In the genomic region with DNA sequence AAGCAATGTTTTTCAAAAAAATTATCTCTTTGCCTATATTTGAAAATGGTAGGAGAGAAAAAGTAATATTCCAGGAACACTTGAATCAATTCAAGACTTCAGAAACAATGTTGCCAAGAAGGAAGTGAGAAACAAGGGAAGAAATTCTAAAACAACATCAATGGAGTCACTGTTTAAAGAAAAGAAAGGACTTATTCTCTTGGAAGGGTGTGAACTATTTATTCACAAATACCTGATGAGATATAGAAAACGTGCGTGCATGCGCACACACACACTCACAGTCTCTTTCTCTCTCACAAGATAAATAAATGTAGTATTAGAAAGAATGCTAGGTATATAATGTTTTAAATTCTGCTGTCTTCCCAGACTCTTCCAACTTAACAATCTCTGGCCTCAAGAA, we compare ENCODE assay signal across 35 cellular contexts.
A peak's percentile ranks its signal among the peaks of the same experiment; 100 is the strongest.
DNase-seq lines count a peak whose midpoint lies in the region; ATAC-seq and TF ChIP-seq lines count a peak whose summit lies in the region.
"Had no signal": no experiment of that assay in that cellular context is flagged by ENCODE, and none has a peak within 500 bp of the region (broad histone marks: within the 10 kb centered on the region; RNA-seq: fewer than 3 reads in every experiment).

No MANE protein-coding gene starts in this region.

- no peak for TF ChIP-seq POLR2A in stomach (IDR thresholded peaks at IDR 0.05)

- H3K4me3 Mint-ChIP-seq in natural killer cell treated with Interleukin-12 subunit alpha and Interleukin-12 subunit beta and Interleukin-15 and Interleukin-18, amount 100 ng/mL, for 72 hours = peak overlapping the region; percentile 73
- H3K4me3 Mint-ChIP-seq in natural killer cell = no peak overlapping the region
- H3K4me3 Mint-ChIP-seq: activated naive CD8-positive, alpha-beta T cell treated with anti-CD3 and anti-CD28 coated beads, Interleukin-2, amount 10 ng/mL, durations not matched to agents 7 days and 5 days; memory B cell had no signal

- no peaks in the 10 kb centered on the region for H3K9me3 Mint-ChIP-seq in natural killer cell treated with Interleukin-12 subunit alpha and Interleukin-12 subunit beta and Interleukin-15 and Interleukin-18, amount 100 ng/mL, for 72 hours
- no peaks in the 10 kb centered on the region for H3K9me3 Mint-ChIP-seq in natural killer cell
- H3K9me3 Mint-ChIP-seq: activated naive CD8-positive, alpha-beta T cell treated with anti-CD3 and anti-CD28 coated beads, Interleukin-2, amount 10 ng/mL, durations not matched to agents 7 days and 5 days; memory B cell had no signal

- no peak for TF ChIP-seq CTCF in natural killer cell (IDR thresholded peaks at IDR 0.05)
- no peak for TF ChIP-seq CTCF in stomach (IDR thresholded peaks at IDR 0.05)

- peak overlapping the region; percentile 3 for H3K27ac ChIP-seq in epithelial cell of prostate
- peak overlapping the region in 4 of 5 donors; percentile 24 to 77 (median 54) for H3K27ac ChIP-seq in stomach
- H3K27ac ChIP-seq: ascending aorta; BLaER1 treated with 17β-estradiol and CSF1 and Interleukin-3, amounts not matched to agents 10 nM and 100 nM; cardiac muscle cell; colonic mucosa; left lung; right lobe of liver; suprapubic skin; upper lobe of right lung had no signal

- H3K27ac Mint-ChIP-seq in natural killer cell treated with Interleukin-12 subunit alpha and Interleukin-12 subunit beta and Interleukin-15 and Interleukin-18, amount 100 ng/mL, for 72 hours = peak overlapping the region; percentile 70 to 80
- H3K27ac Mint-ChIP-seq in natural killer cell = peak overlapping the region in 1 of 2 donors; percentile 52
- H3K27ac Mint-ChIP-seq: activated naive CD8-positive, alpha-beta T cell treated with anti-CD3 and anti-CD28 coated beads, Interleukin-2, amount 10 ng/mL, durations not matched to agents 7 days and 5 days; memory B cell; progenitor cell of endocrine pancreas had no signal

- no peak overlapping the region for H3K4me3 ChIP-seq in stomach
- H3K4me3 ChIP-seq: ascending aorta; BLaER1 treated with 17β-estradiol and CSF1 and Interleukin-3, amounts not matched to agents 10 nM and 100 nM; cardiac muscle cell; colonic mucosa; left lung; right lobe of liver; suprapubic skin; upper lobe of right lung had no signal

- 29 to 85% (median 54%) methylated on average over 3 of the region's 3 CpGs for WGBS in stomach, 5 donors

- intact Hi-C loops in natural killer cell (cut with micrococcal nuclease) (no loop called here), stomach (cut with DNase I; ENCODE audit: low total_unique reads) (no loop called here)

- H3K36me3 Mint-ChIP-seq in natural killer cell treated with Interleukin-12 subunit alpha and Interleukin-12 subunit beta and Interleukin-15 and Interleukin-18, amount 100 ng/mL, for 72 hours = peaks cover 25% of the 10 kb centered on the region
- no peaks in the 10 kb centered on the region for H3K36me3 Mint-ChIP-seq in natural killer cell

- no peaks in the 10 kb centered on the region for H3K9me3 ChIP-seq in stomach
- H3K9me3 ChIP-seq: ascending aorta, colonic mucosa, left lung, right lobe of liver, suprapubic skin, upper lobe of right lung had no signal

- in situ Hi-C loops in SK-MEL-5 (cut with HindIII; ENCODE audit: low pct_unique_long_range_greater_than_20kb, low sequenced_read_pairs) = no loop called here

- H3K36me3 ChIP-seq in stomach = no peaks in the 10 kb centered on the region
- H3K36me3 ChIP-seq: ascending aorta, cardiac muscle cell, colonic mucosa, left lung, right lobe of liver, suprapubic skin, upper lobe of right lung had no signal

- no peak for DNase-seq in natural killer cell treated with Interleukin-12 subunit alpha and Interleukin-12 subunit beta and Interleukin-15 and Interleukin-18, amount 100 ng/mL, for 72 hours (ENCODE audit: low spot score)
- no peak for DNase-seq in natural killer cell
- peak; percentile 81 for DNase-seq in SK-MEL-5 (ENCODE audit: low read depth, low spot score)
- no peak for DNase-seq in epithelial cell of prostate (ENCODE audit: low read depth, low spot score)
- DNase-seq in stomach = peak; percentile 42
- DNase-seq in ecto neural progenitor cell (ENCODE audit: low spot score) = no peak
- no peak for DNase-seq in stimulated activated CD8-positive, alpha-beta memory T cell treated with anti-CD3 and anti-CD28 coated beads, Interleukin-4, amount 100 ng/mL, for 48 hours
- DNase-seq: activated CD8-positive, alpha-beta memory T cell treated with anti-CD3 and anti-CD28 coated beads for 24 hours; activated naive CD8-positive, alpha-beta T cell treated with anti-CD3 and anti-CD28 coated beads, Interleukin-2, amount 10 ng/mL, durations not matched to agents 7 days and 5 days; activated T-cell treated with anti-CD3 and anti-CD28 coated beads for 4 hours; colonic mucosa; DMS53; effector CD8-positive, alpha-beta T cell; erythroblast; HCEC 1CT; head of caudate nucleus; Karpas-422; left lung; NCI-H1436; NCI-H2081; NCI-H2227 treated with DMSO at 0.1 percent for 48 hours; NCI-H526; NK-92 treated with Interleukin-12 subunit alpha and Interleukin-12 subunit beta, amount 100 ng/mL, for 24 hours; PC-3; right lobe of liver; SK-N-SH; stimulated activated CD4-positive, alpha-beta T cell treated with anti-CD3 and anti-CD28 coated beads, Interleukin-4, amount 100 ng/mL, for 1 hour; upper lobe of right lung had no signal

- H3K27me3 Mint-ChIP-seq in natural killer cell treated with Interleukin-12 subunit alpha and Interleukin-12 subunit beta and Interleukin-15 and Interleukin-18, amount 100 ng/mL, for 72 hours = no peaks in the 10 kb centered on the region
- no peaks in the 10 kb centered on the region for H3K27me3 Mint-ChIP-seq in natural killer cell (ENCODE audit: low read depth in 2 of 2)
- H3K27me3 Mint-ChIP-seq: activated naive CD8-positive, alpha-beta T cell treated with anti-CD3 and anti-CD28 coated beads, Interleukin-2, amount 10 ng/mL, durations not matched to agents 7 days and 5 days; memory B cell; progenitor cell of endocrine pancreas had no signal

- peaks cover 0 to 11% (median 0%) of the 10 kb centered on the region in 4 donors for H3K4me1 ChIP-seq in stomach
- H3K4me1 ChIP-seq: ascending aorta; BLaER1 treated with 17β-estradiol and CSF1 and Interleukin-3, amounts not matched to agents 10 nM and 100 nM; colonic mucosa; left lung; right lobe of liver; suprapubic skin; upper lobe of right lung had no signal

- no peaks in the 10 kb centered on the region for H3K27me3 ChIP-seq in stomach
- H3K27me3 ChIP-seq: ascending aorta; BLaER1 treated with 17β-estradiol and CSF1 and Interleukin-3, amounts not matched to agents 10 nM and 100 nM; cardiac muscle cell; colonic mucosa; left lung; right lobe of liver; suprapubic skin; upper lobe of right lung had no signal

- no peak for ATAC-seq in natural killer cell treated with Interleukin-12 subunit alpha and Interleukin-12 subunit beta and Interleukin-15 and Interleukin-18, amount 100 ng/mL, for 72 hours
- ATAC-seq in natural killer cell = no peak
- ATAC-seq: HepG2, left lung, PC-3, right lobe of liver, upper lobe of right lung had no signal

- TF ChIP-seq EP300 in stomach (IDR thresholded peaks at IDR 0.05) = no peak

- peaks cover 37 to 46% of the 10 kb centered on the region in 2 donors for H3K4me1 Mint-ChIP-seq in natural killer cell treated with Interleukin-12 subunit alpha and Interleukin-12 subunit beta and Interleukin-15 and Interleukin-18, amount 100 ng/mL, for 72 hours (ENCODE audit: low read depth in 2 of 2)
- peaks cover 0 to 8% of the 10 kb centered on the region in 2 donors for H3K4me1 Mint-ChIP-seq in natural killer cell
- H3K4me1 Mint-ChIP-seq: memory B cell had no signal

Comparison
In these comparisons a context has a peak if more than half of its experiments do, and no peak if none do; other contexts are left out.
1. DNase-seq: peak in SK-MEL-5 (single experiment) and stomach (single experiment); none in natural killer cell treated with Interleukin-12 subunit alpha and Interleukin-12 subunit beta and Interleukin-15 and Interleukin-18, amount 100 ng/mL, for 72 hours (single experiment), natural killer cell (single experiment), epithelial cell of prostate (single experiment), ecto neural progenitor cell (single experiment) and stimulated activated CD8-positive, alpha-beta memory T cell treated with anti-CD3 and anti-CD28 coated beads, Interleukin-4, amount 100 ng/mL, for 48 hours (single experiment).